ENCODE assay signal across 8 cellular contexts in genomic region chr17:64145751-64146417, GRCh38. TPM values are rescaled to one million over a fixed set of nuclear protein-coding genes. Genes with fewer than 3 reads are reported as not detected.
DNase-seq lines count a peak whose midpoint lies in the region; ATAC-seq and TF ChIP-seq lines count a peak whose summit lies in the region.

No MANE protein-coding gene starts in this region.

- H3K4me1 Mint-ChIP-seq in activated naive CD4-positive, alpha-beta T cell treated with anti-CD3 and anti-CD28 coated beads, Interleukin-2, amount 10 ng/mL, durations not matched to agents 7 days and 5 days: peaks cover 27% of the 10 kb centered on the region

- no peak overlapping the region for H3K27ac Mint-ChIP-seq in activated naive CD4-positive, alpha-beta T cell treated with anti-CD3 and anti-CD28 coated beads, Interleukin-2, amount 10 ng/mL, durations not matched to agents 7 days and 5 days

- H3K9me3 Mint-ChIP-seq in activated naive CD4-positive, alpha-beta T cell treated with anti-CD3 and anti-CD28 coated beads, Interleukin-2, amount 10 ng/mL, durations not matched to agents 7 days and 5 days: no peaks in the 10 kb centered on the region

- in situ Hi-C loops in SK-MEL-5 (cut with HindIII; ENCODE audit: low pct_unique_long_range_greater_than_20kb, low sequenced_read_pairs): no loop called here

- DNase-seq in NB4 (ENCODE audit: low read depth) (peak; percentile 99), SK-MEL-5 (ENCODE audit: low read depth, low spot score) (peak; percentile 100), glomerular visceral epithelial cell (ENCODE audit: extremely low spot score) (peak; percentile 99), occipital lobe (lab: John Stamatoyannopoulos, UW) (peak; percentile 98)
- peak; percentile 97 for DNase-seq in activated naive CD4-positive, alpha-beta T cell treated with anti-CD3 and anti-CD28 coated beads, Interleukin-2, amount 10 ng/mL, durations not matched to agents 7 days and 5 days

- no peak overlapping the region for H3K4me3 Mint-ChIP-seq in activated naive CD4-positive, alpha-beta T cell treated with anti-CD3 and anti-CD28 coated beads, Interleukin-2, amount 10 ng/mL, durations not matched to agents 7 days and 5 days

- no peak for TF ChIP-seq CTCF in NB4 (IDR thresholded peaks at IDR 0.05; ENCODE audit: low read depth, low read length)

- no peaks in the 10 kb centered on the region for H3K27me3 Mint-ChIP-seq in activated naive CD4-positive, alpha-beta T cell treated with anti-CD3 and anti-CD28 coated beads, Interleukin-2, amount 10 ng/mL, durations not matched to agents 7 days and 5 days

- peak overlapping the region; percentile 88 for H3K4me3 ChIP-seq in GM08714 (ENCODE audit: low read length)
- H3K4me3 ChIP-seq in NB4 (ENCODE audit: low read depth, low read length): peak overlapping the region; percentile 99

- H3K36me3 Mint-ChIP-seq in activated naive CD4-positive, alpha-beta T cell treated with anti-CD3 and anti-CD28 coated beads, Interleukin-2, amount 10 ng/mL, durations not matched to agents 7 days and 5 days: peaks cover 22% of the 10 kb centered on the region

- CTCF ChIA-PET in activated naive CD4-positive, alpha-beta T cell treated with anti-CD3 and anti-CD28 coated beads, Interleukin-2, amount 10 ng/mL, durations not matched to agents 7 days and 5 days (lab: Charles Lee): interaction anchor here (0.7 to 6.0 kb wide), 8 partner anchors 12 to 239 kb away, joined by 3 to 25 read pairs (median 4); no protein-coding TSS in a partner anchor

- peak; percentile 94 for ATAC-seq in HG02571 (IDR thresholded peaks at IDR 0.05; ENCODE audit: unreplicated experiment)

- peak overlapping the region; percentile 97 for H3K27ac ChIP-seq in temporal lobe (ENCODE audit: low read depth, low read length)

- TF ChIP-seq POLR2A in NB4 (IDR thresholded peaks at IDR 0.05; ENCODE audit: extremely low read depth, insufficient read length): peak; percentile 100

RNA-seq across cellular contexts. Expression of gene ERN1, which starts 15.9 kb away (rescaled TPM):
- total RNA-seq in SK-MEL-5 (2014; rRNA removed; shearing (Covaris generic)): 6.2 and 7.2 TPM in 2 replicates
- 10.6 and 15.6 TPM in 2 replicates for polyA plus RNA-seq in SK-MEL-5 (2015; cell fraction: cytosol; rRNA removed)
- 11.1 and 14.8 TPM in 2 replicates for polyA plus RNA-seq in SK-MEL-5 (2015; cell fraction: nucleus; rRNA removed)
- total RNA-seq in occipital lobe (5.9 TPM), temporal lobe (3.4 TPM)

Comparison
In these comparisons a context has a peak if more than half of its experiments do, and no peak if none do; other contexts are left out.
1. Peak in every context shown above with its lines: DNase-seq, ATAC-seq, H3K4me3 ChIP-seq and H3K27ac ChIP-seq.